In the genomic region with DNA sequence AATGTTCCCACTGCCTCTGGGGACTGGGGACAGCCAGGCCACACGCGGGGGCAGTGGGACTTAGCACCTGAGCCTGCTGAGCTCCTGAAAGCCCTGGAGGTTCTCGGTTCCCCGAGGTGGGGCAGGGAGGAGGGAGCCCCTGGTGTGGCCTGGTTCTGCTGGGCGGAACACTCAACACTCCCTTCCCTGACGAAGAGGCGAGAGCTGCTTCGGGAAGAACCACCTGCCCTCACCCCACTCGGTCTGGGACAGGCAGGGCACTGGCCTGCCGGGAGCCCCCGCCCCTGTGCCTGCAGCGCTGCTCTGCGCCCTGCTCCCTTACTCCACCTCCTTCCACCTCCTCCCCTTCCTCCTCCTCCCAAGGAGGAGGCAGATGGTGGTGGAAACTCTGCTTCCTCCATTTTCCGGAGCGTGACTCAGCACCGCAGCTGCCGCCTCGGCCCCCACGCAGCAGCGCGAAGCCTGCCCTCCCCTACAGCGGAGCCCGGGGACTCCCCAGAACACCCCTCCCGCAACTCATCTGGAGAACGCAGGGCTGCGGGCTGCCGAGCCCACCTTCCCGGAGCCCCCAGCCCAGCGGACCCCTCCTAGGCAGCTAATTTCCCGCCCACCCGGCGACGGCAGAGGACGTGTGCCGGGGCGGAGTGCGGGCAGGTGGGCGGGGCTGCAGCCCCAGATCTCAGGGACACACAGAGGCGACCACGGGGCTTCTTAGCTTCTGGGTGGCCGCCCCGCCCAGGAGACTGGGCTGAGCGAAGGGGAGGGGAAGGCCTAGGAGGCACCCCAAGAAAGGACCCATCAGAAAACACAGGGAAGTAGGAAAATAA, we compare ENCODE assay signal across 8 cellular contexts. TPM values are rescaled to one million over a fixed set of nuclear protein-coding genes. Genes with fewer than 3 reads are reported as not detected.
DNase-seq lines count a peak whose midpoint lies in the region; ATAC-seq and TF ChIP-seq lines count a peak whose summit lies in the region.

No MANE protein-coding gene starts in this region.

- H3K79me2 ChIP-seq in Karpas-422 (ENCODE audit: low read length) = no peaks in the 10 kb centered on the region

- peak; percentile 49 for ATAC-seq in GM21367 (IDR thresholded peaks at IDR 0.05; ENCODE audit: unreplicated experiment)

- H3K4me2 ChIP-seq in Karpas-422 (ENCODE audit: low read depth, low read length, poor library complexity, severe bottlenecking) = peak overlapping the region; percentile 84

- no peaks in the 10 kb centered on the region for H3K9me2 ChIP-seq in Karpas-422 (replicated peaks; ENCODE audit: insufficient read depth, low read length)

- DNase-seq in CD1c-positive myeloid dendritic cell (ENCODE audit: extremely low spot score) (peak; percentile 93), Karpas-422 (peak; percentile 86), T-helper 22 cell (ENCODE audit: low read depth) (peak; percentile 51), astrocyte of the spinal cord (ENCODE audit: low read depth, low spot score) (peak; percentile 85), skeletal muscle cell (ENCODE audit: low read depth) (no peak), NK-92 (lab: John Stamatoyannopoulos, UW; ENCODE audit: unreplicated experiment) (no peak)

- H4K20me1 ChIP-seq in Karpas-422 (ENCODE audit: insufficient read depth, low read depth, low read length) = no peaks in the 10 kb centered on the region

- H3K4me3 ChIP-seq in Karpas-422 (ENCODE audit: low read length) (peak overlapping the region; percentile 70), astrocyte of the spinal cord (ENCODE audit: low read depth, low read length) (peak overlapping the region; percentile 43), iPS-15b (ENCODE audit: low read depth, low read length) (peak overlapping the region; percentile 70), skeletal muscle cell (ENCODE audit: low read depth, low read length) (peak overlapping the region; percentile 51)

- H3K36me3 ChIP-seq in Karpas-422 (ENCODE audit: insufficient read depth, low read length) (no peaks in the 10 kb centered on the region), iPS-15b (ENCODE audit: control insufficient read depth, insufficient read depth, low read length) (no peaks in the 10 kb centered on the region)

- no peak for TF ChIP-seq CTCF in astrocyte of the spinal cord (IDR thresholded peaks at IDR 0.05; ENCODE audit: low read depth, low read length)

- in situ Hi-C loops in astrocyte of the spinal cord (cut with HindIII; ENCODE audit: low sequenced_read_pairs) = no loop called here

- H3K9ac ChIP-seq in Karpas-422 (ENCODE audit: low read length) (peak overlapping the region; percentile 74), iPS-15b (ENCODE audit: low read depth, low read length) (peak overlapping the region; percentile 88)

- H3K27me3 ChIP-seq in Karpas-422 (ENCODE audit: low read length) = no peaks in the 10 kb centered on the region; the same call in 1 of the 2 replicates
- peaks cover 3% of the 10 kb centered on the region for H3K27me3 ChIP-seq in iPS-15b (ENCODE audit: control insufficient read depth, insufficient read depth, low read length)

- H3K9me3 ChIP-seq in Karpas-422 (ENCODE audit: low read length) (no peaks in the 10 kb centered on the region), iPS-15b (ENCODE audit: control insufficient read depth, insufficient read depth, low read length) (no peaks in the 10 kb centered on the region)

- H3K4me1 ChIP-seq in Karpas-422 (ENCODE audit: low read length) (peaks cover 31% of the 10 kb centered on the region), iPS-15b (ENCODE audit: control insufficient read depth, insufficient read depth, low read length) (peaks cover 12% of the 10 kb centered on the region)

- H2AFZ ChIP-seq in Karpas-422 (ENCODE audit: low read length) = peak overlapping the region; percentile 97

- no peak overlapping the region for H3K27ac ChIP-seq in Karpas-422 (ENCODE audit: low read length)

RNA-seq across cellular contexts. Expression of gene INF2, which starts 11.7 kb away (rescaled TPM):
- 2.3 and 4.4 TPM in 2 replicates for total RNA-seq in Karpas-422 (2014; rRNA removed; shearing (Covaris generic); ENCODE audit: low replicate concordance)

RNA-seq across cellular contexts. Expression of gene ADSS1, which starts 46.3 kb away (rescaled TPM):
- total RNA-seq in Karpas-422 (2014; rRNA removed; shearing (Covaris generic); ENCODE audit: low replicate concordance) = 2.8 and 5.3 TPM in 2 replicates

Comparison
In these comparisons a context has a peak if more than half of its experiments do, and no peak if none do; other contexts are left out.
1. DNase-seq: peak in CD1c-positive myeloid dendritic cell (single experiment), Karpas-422 (single experiment), T-helper 22 cell (single experiment) and astrocyte of the spinal cord (single experiment); none in skeletal muscle cell (single experiment) and NK-92 (single experiment).
2. Peak in every context shown above with its lines, with median percentiles within 50 percentile points of each other: H3K4me3 ChIP-seq.